1 cellular context compared by ENCODE assay signal in genomic region chr2:75960134-75961009, GRCh38.
TF ChIP-seq lines count a peak whose summit lies in the region.

No MANE protein-coding gene starts in this region.

TF ChIP-seq in GM23338, 12 proteins besides CTCF, POLR2A, EP300 and RAD21 (continued from another document):
- TF ChIP-seq REST (IDR thresholded peaks at IDR 0.05; ENCODE audit: unreplicated experiment) (no peak), EZH2phosphoT487 (IDR thresholded peaks at IDR 0.05; ENCODE audit: unreplicated experiment) (no peak), ZNF331 (CRISPR knock-in tag; IDR thresholded peaks at IDR 0.05; ENCODE audit: low read depth) (no peak), JUNB (IDR thresholded peaks at IDR 0.05; ENCODE audit: unreplicated experiment) (no peak), POLR2AphosphoS5 (IDR thresholded peaks at IDR 0.05; ENCODE audit: low read depth) (no peak), EZH2 (IDR thresholded peaks at IDR 0.05; ENCODE audit: low read depth, unreplicated experiment) (no peak), ZNF114 (CRISPR knock-in tag; IDR thresholded peaks at IDR 0.05) (no peak)
